ENCODE assay signal across 7 cellular contexts in genomic region chr11:126607374-126607773, GRCh38.
DNase-seq lines count a peak whose midpoint lies in the region; ATAC-seq, FAIRE-seq and TF ChIP-seq lines count a peak whose summit lies in the region.

No MANE protein-coding gene starts in this region.

- H3K36me3 ChIP-seq in body of pancreas (replicated peaks in 1 of 2; ENCODE audit: insufficient read depth in 1 of 2, low read depth in 2 of 2) (no peaks in the 10 kb centered on the region), keratinocyte (ENCODE audit: control insufficient read depth in 2 of 2, extremely low read depth in 1 of 2, insufficient read depth in 2 of 2, low read length in 2 of 2) (no peaks in the 10 kb centered on the region), tibial nerve (no peaks in the 10 kb centered on the region)

- no peak for TF ChIP-seq POLR2A in body of pancreas (IDR thresholded peaks at IDR 0.05)
- no peak for TF ChIP-seq POLR2A in tibial nerve (IDR thresholded peaks at IDR 0.05)

- H3K4me1 ChIP-seq in body of pancreas: peaks cover 7% of the 10 kb centered on the region
- no peaks in the 10 kb centered on the region for H3K4me1 ChIP-seq in keratinocyte (ENCODE audit: control insufficient read depth, extremely low read depth, insufficient read depth, low read length)
- peaks cover 0 to 11% (median under 1%) of the 10 kb centered on the region in 4 donors for H3K4me1 ChIP-seq in tibial nerve

- in situ Hi-C loops in G401 (cut with HindIII; ENCODE audit: low sequenced_read_pairs): no loop called here

- dilution Hi-C loops in keratinocyte (cut with MboI; ENCODE audit: extremely low pct_ligation_motif_present, low sequenced_read_pairs): no loop called here

- no peak overlapping the region for H3K9ac ChIP-seq in keratinocyte (ENCODE audit: control insufficient read depth, extremely low read depth, insufficient read depth, low read length)

- 4 to 17% methylated on average over 5 to 8 of the region's 8 CpGs for WGBS in body of pancreas, 2 donors
- WGBS in tibial nerve, 2 donors: 12% methylated on average over 7 to 8 of the region's 8 CpGs

- TF ChIP-seq EP300 in tibial nerve (IDR thresholded peaks at IDR 0.05): no peak

- FAIRE-seq in keratinocyte (lab: Jason Lieb, UNC): peak; percentile 34

- H3K9me3 ChIP-seq in body of pancreas (no peaks in the 10 kb centered on the region), keratinocyte (ENCODE audit: control insufficient read depth, low read depth, low read length) (no peaks in the 10 kb centered on the region), tibial nerve (no peaks in the 10 kb centered on the region)

- DNase-seq in G401 (ENCODE audit: low spot score) (peak; percentile 23), HEK293T (ENCODE audit: extremely low spot score) (peak; percentile 76), NCI-H345 treated with DMSO at 0.1 percent for 48 hours (lab: John Stamatoyannopoulos, UW; ENCODE audit: unreplicated experiment) (peak; percentile 51), body of pancreas (peak; percentile 70 to 72 (median 70)), keratinocyte (ENCODE audit: low read depth, low spot score) (no peak), tibial nerve (ENCODE audit: low spot score in 2 of 2) (peak; percentile 17 to 18)

- H3K27me3 ChIP-seq in body of pancreas (peaks cover 0 to 4% of the 10 kb centered on the region in 2 donors), keratinocyte (ENCODE audit: control insufficient read depth, extremely low read depth, insufficient read depth, low read length) (peaks cover 23% of the 10 kb centered on the region), tibial nerve (peaks cover 0 to 9% of the 10 kb centered on the region in 2 donors)

- H3K4me3 ChIP-seq in body of pancreas (no peak overlapping the region), keratinocyte (ENCODE audit: control insufficient read depth in 2 of 3, extremely low read depth in 1 of 3, insufficient read depth in 2 of 3, low read depth in 1 of 3, low read length in 3 of 3) (no peak overlapping the region), tibial nerve (no peak overlapping the region)

- TF ChIP-seq CTCF in body of pancreas (IDR thresholded peaks at IDR 0.05) (peak; percentile 69 to 90 (median 81)), keratinocyte (optimal IDR thresholded peaks at IDR 0.05 in 1 of 3, IDR thresholded peaks at IDR 0.05 in 1 of 3, conservative IDR thresholded peaks at IDR 0.05 in 1 of 3; ENCODE audit: extremely low read depth in 1 of 3, insufficient read depth in 2 of 3, low read length in 3 of 3) (peak; percentile 81 to 98 (median 97)), tibial nerve (IDR thresholded peaks at IDR 0.05) (peak; percentile 24 to 59 (median 43))

- no peak overlapping the region for H3K4me2 ChIP-seq in keratinocyte (ENCODE audit: control insufficient read depth, extremely low read depth, insufficient read depth, low read depth, low read length)

- H3K27ac ChIP-seq in body of pancreas: no peak overlapping the region
- H3K27ac ChIP-seq in keratinocyte (ENCODE audit: control insufficient read depth, insufficient read depth, low read length): no peak overlapping the region
- H3K27ac ChIP-seq in tibial nerve: no peak overlapping the region

- ATAC-seq in body of pancreas (peak; percentile 95), GM18909 (IDR thresholded peaks at IDR 0.05; ENCODE audit: poor library complexity, unreplicated experiment) (no peak)

- H3K79me2 ChIP-seq in keratinocyte (ENCODE audit: control insufficient read depth, insufficient read depth, low read length): no peaks in the 10 kb centered on the region

- intact Hi-C loops in body of pancreas (cut with DNase I): loop anchor here (5.0 kb wide), 1 partner anchor 385 kb away; no protein-coding TSS in a partner anchor

- POLR2A ChIA-PET in HEK293T (lab: Yijun Ruan, JAX): no interaction called here

- H3K9me1 ChIP-seq in keratinocyte (ENCODE audit: control insufficient read depth, extremely low read depth, insufficient read depth, low read length): no peaks in the 10 kb centered on the region

- H4K20me1 ChIP-seq in keratinocyte (ENCODE audit: control insufficient read depth, extremely low read depth, insufficient read depth, low read length): no peaks in the 10 kb centered on the region

- no peak overlapping the region for H2AFZ ChIP-seq in keratinocyte (ENCODE audit: control insufficient read depth, low read length)

- CTCF ChIA-PET in HEK293T (lab: Yijun Ruan, JAX): interaction anchor here (0.7 to 1.7 kb wide), 6 partner anchors 8 to 383 kb away, joined by 3 to 5 read pairs (median 3); no protein-coding TSS in a partner anchor

TF ChIP-seq in HEK293T, 16 proteins besides CTCF, POLR2A, EP300 and RAD21:
- TF ChIP-seq NFRKB (IDR thresholded peaks at IDR 0.05) (no peak), ZNF384 (IDR thresholded peaks at IDR 0.05) (no peak), ELF4 (IDR thresholded peaks at IDR 0.05) (no peak), BHLHE40 (IDR thresholded peaks at IDR 0.05; ENCODE audit: borderline replicate concordance) (no peak), SUZ12 (IDR thresholded peaks at IDR 0.05) (no peak), FOXA1 (IDR thresholded peaks at IDR 0.05) (no peak), CTBP1 (IDR thresholded peaks at IDR 0.05; ENCODE audit: borderline replicate concordance) (no peak), LEF1 (IDR thresholded peaks at IDR 0.05; ENCODE audit: borderline replicate concordance) (no peak), FOXM1 (IDR thresholded peaks at IDR 0.05; ENCODE audit: borderline replicate concordance) (no peak), FOXK2 (IDR thresholded peaks at IDR 0.05) (no peak), SP1 (IDR thresholded peaks at IDR 0.05) (no peak), L3MBTL2 (conservative IDR thresholded peaks at IDR 0.05) (no peak)
- TF ChIP-seq, protein P1, sequence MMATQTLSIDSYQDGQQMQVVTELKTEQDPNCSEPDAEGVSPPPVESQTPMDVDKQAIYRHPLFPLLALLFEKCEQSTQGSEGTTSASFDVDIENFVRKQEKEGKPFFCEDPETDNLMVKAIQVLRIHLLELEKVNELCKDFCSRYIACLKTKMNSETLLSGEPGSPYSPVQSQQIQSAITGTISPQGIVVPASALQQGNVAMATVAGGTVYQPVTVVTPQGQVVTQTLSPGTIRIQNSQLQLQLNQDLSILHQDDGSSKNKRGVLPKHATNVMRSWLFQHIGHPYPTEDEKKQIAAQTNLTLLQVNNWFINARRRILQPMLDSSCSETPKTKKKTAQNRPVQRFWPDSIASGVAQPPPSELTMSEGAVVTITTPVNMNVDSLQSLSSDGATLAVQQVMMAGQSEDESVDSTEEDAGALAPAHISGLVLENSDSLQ (IDR thresholded peaks at IDR 0.05): no peak

Comparison
In these comparisons a context has a peak if more than half of its experiments do, and no peak if none do; other contexts are left out.
1. CTCF ChIP-seq: peak in every context shown above with its lines; median percentile 97 in keratinocyte; 81 in body of pancreas; 43 in tibial nerve.